21 cellular contexts compared by ENCODE assay signal in genomic region chr16:76204249-76204648, GRCh38.
"Had no signal": no experiment of that assay in that cellular context is flagged by ENCODE, and none has a peak within 500 bp of the region (broad histone marks: within the 10 kb centered on the region; RNA-seq: fewer than 3 reads in every experiment).

No MANE protein-coding gene starts in this region.

- H3K4me3 ChIP-seq: coronary artery, esophagus squamous epithelium, gastrocnemius medialis, prostate gland, uterus had no signal

- H3K36me3 Mint-ChIP-seq: activated naive CD4-positive, alpha-beta T cell treated with anti-CD3 and anti-CD28 coated beads, Interleukin-2, amount 10 ng/mL, durations not matched to agents 7 days and 5 days; memory B cell; stimulated activated naive B cell treated with anti-CD40 and anti-IgM and Interleukin-4, amounts not matched to agents 10 μg/mL and 1 μg/mL and 100 μg/mL, for 72 hours had no signal

- DNase-seq: activated CD4-positive, alpha-beta memory T cell treated with anti-CD3 and anti-CD28 coated beads, Interleukin-2, amount 10 ng/mL, durations not matched to agents 7 days and 5 days; activated CD4-positive, alpha-beta T cell treated with anti-CD3 and anti-CD28 coated beads, Interleukin-2, amount 10 ng/mL, durations not matched to agents 24 days and 14 days; activated effector memory CD4-positive, alpha-beta T cell treated with anti-CD3 and anti-CD28 coated beads, Interleukin-2, amount 50 U/mL, for 16 hours; activated naive CD4-positive, alpha-beta T cell treated with anti-CD3 and anti-CD28 coated beads, Interleukin-2, amount 10 ng/mL, durations not matched to agents 7 days and 5 days; activated T-cell treated with anti-CD3 and anti-CD28 coated beads, Interleukin-2, amount 50 U/mL, for 72 hours; amygdala; cerebellar nuclear complex; esophagus squamous epithelium; gastrocnemius medialis; hypothalamus; left ventricle myocardium superior; stimulated activated CD4-positive, alpha-beta T cell treated with anti-CD3 and anti-CD28 coated beads, Interleukin-2, amount 100 ng/mL, for 48 hours; stimulated activated CD8-positive, alpha-beta memory T cell treated with anti-CD3 and anti-CD28 coated beads, Interleukin-4, amount 100 ng/mL, for 48 hours; stimulated activated naive B cell treated with anti-CD40 and anti-IgM and Interleukin-4, amounts not matched to agents 10 μg/mL and 1 μg/mL and 100 μg/mL, for 72 hours; trophoblast cell; uterus had no signal

- FAIRE-seq: bronchial epithelial cell had no signal

- H3K4me1 ChIP-seq: esophagus squamous epithelium, gastrocnemius medialis, prostate gland, uterus had no signal

- H3K27me3 ChIP-seq: esophagus squamous epithelium, gastrocnemius medialis, uterus had no signal

- H3K27ac Mint-ChIP-seq: activated CD4-positive, alpha-beta memory T cell treated with anti-CD3 and anti-CD28 coated beads, Interleukin-2, amount 10 ng/mL, durations not matched to agents 7 days and 5 days; activated CD4-positive, alpha-beta T cell treated with anti-CD3 and anti-CD28 coated beads, Interleukin-2, amount 10 ng/mL, durations not matched to agents 24 days and 14 days; activated naive CD4-positive, alpha-beta T cell treated with anti-CD3 and anti-CD28 coated beads, Interleukin-2, amount 10 ng/mL, durations not matched to agents 7 days and 5 days; activated T-cell treated with anti-CD3 and anti-CD28 coated beads, Interleukin-2, amount 50 U/mL, for 72 hours; memory B cell; natural killer cell treated with Interleukin-12 subunit alpha and Interleukin-12 subunit beta and Interleukin-15 and Interleukin-18, amount 100 ng/mL, for 72 hours; stimulated activated naive B cell treated with anti-CD40 and anti-IgM and Interleukin-4, amounts not matched to agents 10 μg/mL and 1 μg/mL and 100 μg/mL, for 72 hours had no signal

- H3K4me3 Mint-ChIP-seq: activated CD4-positive, alpha-beta memory T cell treated with anti-CD3 and anti-CD28 coated beads, Interleukin-2, amount 10 ng/mL, durations not matched to agents 7 days and 5 days; activated CD4-positive, alpha-beta T cell treated with anti-CD3 and anti-CD28 coated beads, Interleukin-2, amount 10 ng/mL, durations not matched to agents 24 days and 14 days; activated naive CD4-positive, alpha-beta T cell treated with anti-CD3 and anti-CD28 coated beads, Interleukin-2, amount 10 ng/mL, durations not matched to agents 7 days and 5 days; activated T-cell treated with anti-CD3 and anti-CD28 coated beads, Interleukin-2, amount 50 U/mL, for 72 hours; memory B cell; natural killer cell treated with Interleukin-12 subunit alpha and Interleukin-12 subunit beta and Interleukin-15 and Interleukin-18, amount 100 ng/mL, for 72 hours; stimulated activated naive B cell treated with anti-CD40 and anti-IgM and Interleukin-4, amounts not matched to agents 10 μg/mL and 1 μg/mL and 100 μg/mL, for 72 hours had no signal

- H3K27ac ChIP-seq: coronary artery, esophagus squamous epithelium, gastrocnemius medialis, prostate gland, uterus had no signal

- ATAC-seq: activated T-cell treated with anti-CD3 and anti-CD28 coated beads, Interleukin-2, amount 50 U/mL, for 72 hours; gastrocnemius medialis; left ventricle myocardium superior; natural killer cell treated with Interleukin-12 subunit alpha and Interleukin-12 subunit beta and Interleukin-15 and Interleukin-18, amount 100 ng/mL, for 72 hours; stimulated activated naive B cell treated with anti-CD40 and anti-IgM and Interleukin-4, amounts not matched to agents 10 μg/mL and 1 μg/mL and 100 μg/mL, for 72 hours had no signal

- H3K27me3 Mint-ChIP-seq: activated CD4-positive, alpha-beta memory T cell treated with anti-CD3 and anti-CD28 coated beads, Interleukin-2, amount 10 ng/mL, durations not matched to agents 7 days and 5 days; activated CD4-positive, alpha-beta T cell treated with anti-CD3 and anti-CD28 coated beads, Interleukin-2, amount 10 ng/mL, durations not matched to agents 24 days and 14 days; activated naive CD4-positive, alpha-beta T cell treated with anti-CD3 and anti-CD28 coated beads, Interleukin-2, amount 10 ng/mL, durations not matched to agents 7 days and 5 days; memory B cell; natural killer cell treated with Interleukin-12 subunit alpha and Interleukin-12 subunit beta and Interleukin-15 and Interleukin-18, amount 100 ng/mL, for 72 hours; stimulated activated naive B cell treated with anti-CD40 and anti-IgM and Interleukin-4, amounts not matched to agents 10 μg/mL and 1 μg/mL and 100 μg/mL, for 72 hours had no signal

- H3K36me3 ChIP-seq: esophagus squamous epithelium, gastrocnemius medialis, prostate gland, uterus had no signal

- H3K9me3 Mint-ChIP-seq: activated CD4-positive, alpha-beta T cell treated with anti-CD3 and anti-CD28 coated beads, Interleukin-2, amount 10 ng/mL, durations not matched to agents 24 days and 14 days; stimulated activated naive B cell treated with anti-CD40 and anti-IgM and Interleukin-4, amounts not matched to agents 10 μg/mL and 1 μg/mL and 100 μg/mL, for 72 hours had no signal

- H3K9me3 ChIP-seq: esophagus squamous epithelium, gastrocnemius medialis, prostate gland, uterus had no signal

- H3K4me1 Mint-ChIP-seq: activated CD4-positive, alpha-beta memory T cell treated with anti-CD3 and anti-CD28 coated beads, Interleukin-2, amount 10 ng/mL, durations not matched to agents 7 days and 5 days; activated CD4-positive, alpha-beta T cell treated with anti-CD3 and anti-CD28 coated beads, Interleukin-2, amount 10 ng/mL, durations not matched to agents 24 days and 14 days; activated naive CD4-positive, alpha-beta T cell treated with anti-CD3 and anti-CD28 coated beads, Interleukin-2, amount 10 ng/mL, durations not matched to agents 7 days and 5 days; memory B cell; stimulated activated naive B cell treated with anti-CD40 and anti-IgM and Interleukin-4, amounts not matched to agents 10 μg/mL and 1 μg/mL and 100 μg/mL, for 72 hours had no signal
